In genomic region chr5:173780356-173781234, GRCh38 we compare ENCODE assay signal across 19 cellular contexts.
A peak's percentile ranks its signal among the peaks of the same experiment; 100 is the strongest.
DNase-seq lines count a peak whose midpoint lies in the region; ATAC-seq, FAIRE-seq and TF ChIP-seq lines count a peak whose summit lies in the region.
"Had no signal": no experiment of that assay in that cellular context is flagged by ENCODE, and none has a peak within 500 bp of the region (broad histone marks: within the 10 kb centered on the region; RNA-seq: fewer than 3 reads in every experiment).

No MANE protein-coding gene starts in this region.

- H3K36me3 ChIP-seq in BLaER1 = no peaks in the 10 kb centered on the region
- H3K36me3 ChIP-seq in PC-9 (ENCODE audit: low read depth) = no peaks in the 10 kb centered on the region
- H3K36me3 ChIP-seq in endothelial cell of umbilical vein (ENCODE audit: control insufficient read depth in 2 of 2, extremely low read depth in 1 of 2, insufficient read depth in 2 of 2, low read length in 2 of 2) = no peaks in the 10 kb centered on the region
- H3K36me3 ChIP-seq in CD4-positive, alpha-beta memory T cell (ENCODE audit: insufficient read depth, low read length) = no peaks in the 10 kb centered on the region

- no peak for TF ChIP-seq POLR2A in endothelial cell of umbilical vein (IDR thresholded peaks at IDR 0.05; ENCODE audit: low read depth, low read length)

- TF ChIP-seq CTCF in PC-9 (conservative IDR thresholded peaks at IDR 0.05) (no peak), endothelial cell of umbilical vein (IDR thresholded peaks at IDR 0.05; ENCODE audit: extremely low read depth in 1 of 2, insufficient read depth in 1 of 2, low read depth in 1 of 2, low read length in 2 of 2) (no peak), progenitor cell of endocrine pancreas (IDR thresholded peaks at IDR 0.05; ENCODE audit: unreplicated experiment) (no peak)

- H4K20me1 ChIP-seq in BLaER1 = no peaks in the 10 kb centered on the region
- no peaks in the 10 kb centered on the region for H4K20me1 ChIP-seq in PC-9 (ENCODE audit: insufficient read depth)
- no peaks in the 10 kb centered on the region for H4K20me1 ChIP-seq in endothelial cell of umbilical vein (replicated peaks; ENCODE audit: control insufficient read depth, extremely low read depth, insufficient read depth, low read length)

- no peaks in the 10 kb centered on the region for H3K9me1 ChIP-seq in endothelial cell of umbilical vein (replicated peaks; ENCODE audit: control insufficient read depth, extremely low read depth, insufficient read depth, low read length)

- H3K27ac ChIP-seq in BLaER1 = 0 out of 2 replicates have a peak overlapping the region, but pooled peaks have one; percentile 76
- H3K27ac ChIP-seq in PC-9 = peak overlapping the region; percentile 78
- peak overlapping the region; percentile 99 for H3K27ac ChIP-seq in endothelial cell of umbilical vein (ENCODE audit: insufficient read depth, low read depth, low read length)
- no peak overlapping the region for H3K27ac ChIP-seq in CD4-positive, alpha-beta memory T cell (ENCODE audit: low read depth, low read length)

- peaks cover 19% of the 10 kb centered on the region; the same call in 1 of the 2 replicates for H3F3A ChIP-seq in PC-9 (ENCODE audit: insufficient read depth, low read depth)

- H3K9me3 Mint-ChIP-seq in progenitor cell of endocrine pancreas (ENCODE audit: low read depth) = no peaks in the 10 kb centered on the region
- H3K9me3 Mint-ChIP-seq in CD4-positive, alpha-beta memory T cell = no peaks in the 10 kb centered on the region
- H3K9me3 Mint-ChIP-seq: natural killer cell treated with Interleukin-12 subunit alpha and Interleukin-12 subunit beta and Interleukin-15 and Interleukin-18, amount 100 ng/mL, for 72 hours had no signal

- no peaks in the 10 kb centered on the region for H3K36me3 Mint-ChIP-seq in progenitor cell of endocrine pancreas (ENCODE audit: insufficient read depth)
- H3K36me3 Mint-ChIP-seq in CD4-positive, alpha-beta memory T cell = no peaks in the 10 kb centered on the region
- H3K36me3 Mint-ChIP-seq: activated naive CD8-positive, alpha-beta T cell; natural killer cell treated with Interleukin-12 subunit alpha and Interleukin-12 subunit beta and Interleukin-15 and Interleukin-18, amount 100 ng/mL, for 72 hours had no signal

- H3K4me2 ChIP-seq in BLaER1 (no peak overlapping the region), PC-9 (no peak overlapping the region), endothelial cell of umbilical vein (ENCODE audit: insufficient read depth, low read length) (no peak overlapping the region)

- no TSS peak for BruUV-seq in PC-9 (replicated peaks; lab: Mats Ljungman, UMichigan)
- BruUV-seq in endothelial cell of umbilical vein (replicated peaks; lab: Mats Ljungman, UMichigan) = no TSS peak

- H3K9me3 ChIP-seq in BLaER1 = no peaks in the 10 kb centered on the region
- H3K9me3 ChIP-seq in PC-9 (ENCODE audit: insufficient read depth, low read depth) = no peaks in the 10 kb centered on the region
- no peaks in the 10 kb centered on the region for H3K9me3 ChIP-seq in endothelial cell of umbilical vein (replicated peaks; ENCODE audit: control insufficient read depth, insufficient read depth, low read length)
- no peaks in the 10 kb centered on the region for H3K9me3 ChIP-seq in CD4-positive, alpha-beta memory T cell (ENCODE audit: control insufficient read depth in 1 of 2, low read length in 2 of 2)

- H3K9me2 ChIP-seq in PC-9 (ENCODE audit: insufficient read depth) = no peaks in the 10 kb centered on the region

- no peak overlapping the region for H3K4me3 Mint-ChIP-seq in progenitor cell of endocrine pancreas (ENCODE audit: low read depth)
- H3K4me3 Mint-ChIP-seq in CD4-positive, alpha-beta memory T cell = no peak overlapping the region

- no peak for FAIRE-seq in endothelial cell of umbilical vein (lab: Jason Lieb, UNC)
- FAIRE-seq: D721Med had no signal

- POLR2A ChIA-PET in PC-9 (lab: Charles Lee; ENCODE audit: unreplicated experiment) = interaction anchor here (0.6 kb wide), 2 partner anchors 8 to 66 kb away, joined by 3 to 4 read pairs; no protein-coding TSS in a partner anchor
- POLR2A ChIA-PET in endothelial cell of umbilical vein (lab: Charles Lee) = interaction anchor here (1.0 to 1.1 kb wide), 3 partner anchors 14 to 107 kb away, joined by 3 to 4 read pairs (median 3); partner anchors contain the start of gene CPEB4
- POLR2A ChIA-PET in CD4-positive, alpha-beta memory T cell (lab: Charles Lee; ENCODE audit: partially characterized antibody) = interaction anchor here (0.7 kb wide), 1 partner anchor 27 kb away, joined by 3 read pairs; no protein-coding TSS in a partner anchor

- ATAC-seq in GM21619 (IDR thresholded peaks at IDR 0.05; ENCODE audit: unreplicated experiment) (no peak), HG03280 (IDR thresholded peaks at IDR 0.05; ENCODE audit: unreplicated experiment) (no peak)
- ATAC-seq: natural killer cell treated with Interleukin-12 subunit alpha and Interleukin-12 subunit beta and Interleukin-15 and Interleukin-18, amount 100 ng/mL, for 72 hours had no signal

- H3K27me3 Mint-ChIP-seq in progenitor cell of endocrine pancreas = peaks cover 19% of the 10 kb centered on the region
- no peaks in the 10 kb centered on the region for H3K27me3 Mint-ChIP-seq in CD4-positive, alpha-beta memory T cell
- H3K27me3 Mint-ChIP-seq: activated naive CD8-positive, alpha-beta T cell had no signal

- H2AFZ ChIP-seq in PC-9 (no peak overlapping the region), endothelial cell of umbilical vein (ENCODE audit: low read depth, low read length) (no peak overlapping the region)

- intact Hi-C loops in PC-9 (cut with micrococcal nuclease; ENCODE audit: unreplicated experiment) (loop anchor here (2.0 to 10.0 kb wide), 2 partner anchors 14 to 456 kb away; partner anchors contain the start of gene STC2), endothelial cell of umbilical vein (cut with micrococcal nuclease) (no loop called here)
- intact Hi-C loops in CD4-positive, alpha-beta memory T cell (cut with micrococcal nuclease) = loop anchor here (10.0 kb wide), 1 partner anchor 166 kb away; the partner anchor contains the start of gene BOD1

- H3K4me3 ChIP-seq in BLaER1 (no peak overlapping the region), PC-9 (no peak overlapping the region), endothelial cell of umbilical vein (replicated peaks in 1 of 3; ENCODE audit: insufficient read depth in 1 of 3, low read depth in 1 of 3, low read length in 3 of 3) (no peak overlapping the region)
- no peak overlapping the region for H3K4me3 ChIP-seq in CD4-positive, alpha-beta memory T cell (ENCODE audit: low read length in 2 of 2)

- DNase-seq in PC-9 (no peak), endothelial cell of umbilical vein (ENCODE audit: low read depth, low spot score) (no peak), progenitor cell of endocrine pancreas (ENCODE audit: low spot score, unreplicated experiment) (no peak), NCI-H510A (lab: John Stamatoyannopoulos, UW) (no peak)
- DNase-seq in CD4-positive, alpha-beta memory T cell = no peak
- DNase-seq: effector CD4-positive, alpha-beta T cell; head of caudate nucleus; KG1; mesendoderm; NCI-H1092 treated with DMSO at 0.1 percent for 48 hours; NCI-H2171; NCI-H748 treated with DMSO at 0.1 percent for 48 hours; retina had no signal

- dilution Hi-C loops in endothelial cell of umbilical vein (cut with MboI; ENCODE audit: extremely low pct_ligation_motif_present, low sequenced_read_pairs) = no loop called here

- H3K4me1 Mint-ChIP-seq in progenitor cell of endocrine pancreas (ENCODE audit: low read depth) = peaks cover 11% of the 10 kb centered on the region
- peaks cover 11 to 39% (median 20%) of the 10 kb centered on the region in 4 donors for H3K4me1 Mint-ChIP-seq in CD4-positive, alpha-beta memory T cell

- H3K9ac ChIP-seq in BLaER1 (no peak overlapping the region), endothelial cell of umbilical vein (replicated peaks; ENCODE audit: extremely low read depth, insufficient read depth, low read length) (no peak overlapping the region)

- H3K4me1 ChIP-seq in BLaER1 = peaks cover 80% of the 10 kb centered on the region
- peaks cover 47% of the 10 kb centered on the region for H3K4me1 ChIP-seq in PC-9 (replicated peaks; ENCODE audit: insufficient read depth)
- peaks cover 34% of the 10 kb centered on the region for H3K4me1 ChIP-seq in endothelial cell of umbilical vein (ENCODE audit: control insufficient read depth, extremely low read depth, insufficient read depth, low read length)
- peaks cover 18% of the 10 kb centered on the region for H3K4me1 ChIP-seq in CD4-positive, alpha-beta memory T cell (ENCODE audit: insufficient read depth, low read length)

- H3K79me2 ChIP-seq in PC-9 (ENCODE audit: low read depth) (no peaks in the 10 kb centered on the region), endothelial cell of umbilical vein (ENCODE audit: control insufficient read depth, insufficient read depth, low read length) (no peaks in the 10 kb centered on the region)

- no peaks in the 10 kb centered on the region for H3K27me3 ChIP-seq in BLaER1
- H3K27me3 ChIP-seq in PC-9 (ENCODE audit: insufficient read depth, low read depth) = no peaks in the 10 kb centered on the region
- H3K27me3 ChIP-seq in endothelial cell of umbilical vein (ENCODE audit: control insufficient read depth in 2 of 2, insufficient read depth in 2 of 2, low read length in 2 of 2) = no peaks in the 10 kb centered on the region
- no peaks in the 10 kb centered on the region for H3K27me3 ChIP-seq in CD4-positive, alpha-beta memory T cell (ENCODE audit: insufficient read depth, low read length)

- CTCF ChIA-PET in PC-9 (lab: Charles Lee) (interaction anchor here (0.5 kb wide), 1 partner anchor 37 kb away, joined by 3 read pairs; no protein-coding TSS in a partner anchor), endothelial cell of umbilical vein (lab: Charles Lee) (interaction anchor here (1.0 to 1.6 kb wide), 2 partner anchors 8 to 14 kb away, joined by 3 read pairs; no protein-coding TSS in a partner anchor)
- CTCF ChIA-PET in CD4-positive, alpha-beta memory T cell (lab: Charles Lee; ENCODE audit: partially characterized antibody) = interaction anchor here (0.8 kb wide), 1 partner anchor 164 kb away, joined by 3 read pairs; the partner anchor contains the start of gene BOD1

- peak overlapping the region; percentile 71 for H3K27ac Mint-ChIP-seq in progenitor cell of endocrine pancreas
- H3K27ac Mint-ChIP-seq in CD4-positive, alpha-beta memory T cell = peak overlapping the region in 3 of 7 donors; percentile 15 to 43 (median 32)

TF ChIP-seq in endothelial cell of umbilical vein, 7 proteins besides CTCF, POLR2A, EP300 and RAD21:
- TF ChIP-seq EZH2 (IDR thresholded peaks at IDR 0.05; ENCODE audit: borderline replicate concordance, low read depth, low read length, severe bottlenecking) = no peak
- TF ChIP-seq MAX (IDR thresholded peaks at IDR 0.05; ENCODE audit: insufficient read depth, insufficient read length) = no peak
